18 cellular contexts compared by ENCODE assay signal in the genomic region with DNA sequence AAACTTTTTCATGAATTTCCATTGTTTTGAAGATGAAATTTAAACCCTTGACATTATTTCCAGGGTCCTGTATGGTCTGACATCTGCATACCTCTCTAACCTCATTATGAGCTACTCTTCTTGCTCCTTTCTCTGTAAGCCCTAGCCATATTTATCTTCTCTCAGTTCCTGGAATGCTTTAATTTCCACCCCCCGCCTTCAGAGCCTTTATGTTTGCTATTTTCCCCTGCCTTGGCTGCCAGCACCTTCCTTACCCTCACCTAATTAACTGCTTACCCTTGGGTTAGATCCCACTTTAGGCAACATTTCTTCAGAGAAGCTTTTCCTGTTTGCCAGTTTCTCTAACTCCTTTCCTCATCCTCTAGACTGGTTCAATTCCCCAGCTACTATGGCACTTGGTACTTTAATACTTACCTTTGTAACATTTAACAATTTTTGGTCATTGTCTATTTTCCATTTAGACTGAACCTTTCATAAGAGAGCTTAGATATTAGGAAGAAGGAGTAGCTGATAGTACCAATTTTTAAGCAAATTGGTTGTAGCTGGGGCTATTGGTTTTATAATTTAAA. TPM values are rescaled to one million over a fixed set of nuclear protein-coding genes. Genes with fewer than 3 reads are reported as not detected.
DNase-seq lines count a peak whose midpoint lies in the region; ATAC-seq, FAIRE-seq and TF ChIP-seq lines count a peak whose summit lies in the region.
"Had no signal": no experiment of that assay in that cellular context is flagged by ENCODE, and none has a peak within 500 bp of the region (broad histone marks: within the 10 kb centered on the region; RNA-seq: fewer than 3 reads in every experiment).

No MANE protein-coding gene starts in this region.

- H3K4me1 ChIP-seq in astrocyte (ENCODE audit: insufficient read depth, low read length) (no peaks in the 10 kb centered on the region), foreskin keratinocyte (no peaks in the 10 kb centered on the region), smooth muscle cell (ENCODE audit: low read depth) (peaks cover 15% of the 10 kb centered on the region)

- H3K27ac ChIP-seq in CD4-positive, alpha-beta T cell (ENCODE audit: low read depth, low read length) = no peak overlapping the region
- H3K27ac ChIP-seq in astrocyte (ENCODE audit: low read depth, low read length) (no peak overlapping the region), foreskin keratinocyte (no peak overlapping the region), smooth muscle cell (ENCODE audit: low read depth) (no peak overlapping the region)
- H3K27ac ChIP-seq: brain microvascular endothelial cell, gastrocnemius medialis, right atrium auricular region had no signal

- WGBS in smooth muscle cell (ENCODE audit: low lambda C conversion rate) = 50% methylated on average over 1 of the region's 1 CpG

- H3K79me2 ChIP-seq in astrocyte (ENCODE audit: insufficient read depth, low read length) (peaks cover 58% of the 10 kb centered on the region), smooth muscle cell (ENCODE audit: low read depth) (peaks cover 70% of the 10 kb centered on the region)

- no peak overlapping the region for H3K9ac ChIP-seq in astrocyte (ENCODE audit: low read length)
- H3K9ac ChIP-seq in smooth muscle cell (ENCODE audit: low read depth) = no peak overlapping the region

- DNase-seq in CD4-positive, alpha-beta T cell = no peak
- DNase-seq in H7 (peak; percentile 33), astrocyte (ENCODE audit: low read depth) (peak; percentile 12), mesothelial cell of epicardium (ENCODE audit: low spot score in 2 of 2, unreplicated experiment in 2 of 2) (no peak), GM13976 (ENCODE audit: low spot score) (no peak), foreskin keratinocyte (no peak), Calu3 (no peak), smooth muscle cell (lab: John Stamatoyannopoulos, UW; ENCODE audit: unreplicated experiment) (no peak)
- DNase-seq: brain microvascular endothelial cell; gastrocnemius medialis; kidney glomerular epithelial cell; NCI-H2029 treated with DMSO at 0.1 percent for 48 hours; NCI-H774; stimulated activated CD4-positive, alpha-beta T cell treated with anti-CD3 and anti-CD28 coated beads, Interleukin-4, amount 100 ng/mL, for 24 hours; stimulated activated naive CD4-positive, alpha-beta T cell had no signal

- H4K20me1 ChIP-seq in astrocyte (ENCODE audit: insufficient read depth, low read length) (peaks cover 7% of the 10 kb centered on the region), smooth muscle cell (ENCODE audit: low read depth) (peaks cover 9% of the 10 kb centered on the region)

- H3K27me3 Mint-ChIP-seq in CD4-positive, alpha-beta T cell = no peaks in the 10 kb centered on the region
- H3K27me3 Mint-ChIP-seq in astrocyte (ENCODE audit: low read depth, unreplicated experiment) (no peaks in the 10 kb centered on the region), mesothelial cell of epicardium (ENCODE audit: low read depth) (no peaks in the 10 kb centered on the region), Calu3 (ENCODE audit: unreplicated experiment) (no peaks in the 10 kb centered on the region)

- CTCF ChIA-PET in CD4-positive, alpha-beta T cell (lab: Charles Lee) = interaction anchor here (1.1 kb wide), 1 partner anchor 19 kb away, joined by 5 read pairs; no protein-coding TSS in a partner anchor
- CTCF ChIA-PET in Calu3 (lab: Charles Lee) = no interaction called here

- POLR2A ChIA-PET in CD4-positive, alpha-beta T cell (lab: Charles Lee) = interaction anchor here (0.9 to 2.4 kb wide), 4 partner anchors 25 to 184 kb away, joined by 3 to 6 read pairs (median 4); a partner anchor contains a TSS

- in situ Hi-C loops in GM13976 (cut with MboI; ENCODE audit: low sequenced_read_pairs, unreplicated experiment) = no loop called here

- H3K4me2 ChIP-seq in astrocyte (ENCODE audit: low read length) (no peak overlapping the region), smooth muscle cell (no peak overlapping the region)

- H3K4me3 Mint-ChIP-seq in CD4-positive, alpha-beta T cell = peak overlapping the region; percentile 26
- H3K4me3 Mint-ChIP-seq in astrocyte (ENCODE audit: unreplicated experiment) (no peak overlapping the region), mesothelial cell of epicardium (no peak overlapping the region), Calu3 (ENCODE audit: low read depth, unreplicated experiment) (no peak overlapping the region)
- H3K4me3 Mint-ChIP-seq: CD14-positive monocyte had no signal

- H3K4me3 ChIP-seq in H7 (ENCODE audit: insufficient read depth, low read depth, low read length) = no peak overlapping the region
- H3K4me3 ChIP-seq in astrocyte (ENCODE audit: insufficient read depth, low read depth, low read length) = no peak overlapping the region
- H3K4me3 ChIP-seq in smooth muscle cell = no peak overlapping the region
- H3K4me3 ChIP-seq: gastrocnemius medialis, right atrium auricular region had no signal

- peaks cover 74% of the 10 kb centered on the region for H3K4me1 Mint-ChIP-seq in CD4-positive, alpha-beta T cell (ENCODE audit: low read depth)
- H3K4me1 Mint-ChIP-seq in astrocyte (ENCODE audit: low read depth, unreplicated experiment) (peaks cover 20% of the 10 kb centered on the region), mesothelial cell of epicardium (peaks cover 30% of the 10 kb centered on the region), Calu3 (ENCODE audit: low read depth, unreplicated experiment) (peaks cover 17% of the 10 kb centered on the region)

- H2AFZ ChIP-seq in astrocyte (ENCODE audit: low read depth, low read length) (no peak overlapping the region), smooth muscle cell (ENCODE audit: low read depth) (no peak overlapping the region)

- H3K27ac Mint-ChIP-seq in CD4-positive, alpha-beta T cell = peak overlapping the region; percentile 53
- H3K27ac Mint-ChIP-seq in astrocyte (ENCODE audit: unreplicated experiment) = peak overlapping the region; percentile 60
- H3K27ac Mint-ChIP-seq in mesothelial cell of epicardium = peak overlapping the region; percentile 66
- no peak overlapping the region for H3K27ac Mint-ChIP-seq in Calu3 (ENCODE audit: unreplicated experiment)

- H3K27me3 ChIP-seq in CD4-positive, alpha-beta T cell (ENCODE audit: control insufficient read depth, insufficient read depth, low read length) = no peaks in the 10 kb centered on the region
- H3K27me3 ChIP-seq in H7 (ENCODE audit: control insufficient read depth, insufficient read depth, low read length) (no peaks in the 10 kb centered on the region), astrocyte (ENCODE audit: insufficient read depth, low read length) (no peaks in the 10 kb centered on the region), foreskin keratinocyte (no peaks in the 10 kb centered on the region), smooth muscle cell (ENCODE audit: low read depth) (no peaks in the 10 kb centered on the region)
- H3K27me3 ChIP-seq: brain microvascular endothelial cell, gastrocnemius medialis, right atrium auricular region had no signal

- no peak for FAIRE-seq in astrocyte (lab: Jason Lieb, UNC)
- FAIRE-seq: TTC549 had no signal

- H3K36me3 ChIP-seq in H7 (replicated peaks; ENCODE audit: control insufficient read depth, insufficient read depth, low read length) (no peaks in the 10 kb centered on the region; the same call in 1 of the 2 replicates), astrocyte (ENCODE audit: insufficient read depth, low read length) (no peaks in the 10 kb centered on the region), smooth muscle cell (ENCODE audit: low read depth) (no peaks in the 10 kb centered on the region)
- H3K36me3 ChIP-seq: brain microvascular endothelial cell, right atrium auricular region had no signal

- BruUV-seq in Calu3 (replicated peaks; lab: Mats Ljungman, UMichigan) = no TSS peak

- H3K36me3 Mint-ChIP-seq in CD4-positive, alpha-beta T cell (ENCODE audit: low read depth) = peaks cover 48% of the 10 kb centered on the region
- H3K36me3 Mint-ChIP-seq in astrocyte (ENCODE audit: low read depth, unreplicated experiment) (peaks cover 11% of the 10 kb centered on the region), mesothelial cell of epicardium (peaks cover 22% of the 10 kb centered on the region), Calu3 (ENCODE audit: insufficient read depth, unreplicated experiment) (peaks cover 12% of the 10 kb centered on the region)

- TF ChIP-seq CTCF in CD4-positive, alpha-beta T cell (IDR thresholded peaks at IDR 0.05) = no peak
- TF ChIP-seq CTCF in astrocyte (IDR thresholded peaks at IDR 0.05; ENCODE audit: insufficient read depth, low read depth, low read length) (no peak), mesothelial cell of epicardium (IDR thresholded peaks at IDR 0.05; ENCODE audit: unreplicated experiment) (no peak), GM13976 (IDR thresholded peaks at IDR 0.05; ENCODE audit: borderline replicate concordance, control extremely low read depth, extremely low read depth, insufficient read depth, missing control alignments) (no peak), foreskin keratinocyte (conservative IDR thresholded peaks at IDR 0.05) (no peak), Calu3 (IDR thresholded peaks at IDR 0.05; ENCODE audit: unreplicated experiment) (no peak), smooth muscle cell (IDR thresholded peaks at IDR 0.05; ENCODE audit: borderline replicate concordance, insufficient read depth, poor library complexity, severe bottlenecking) (no peak)

- no peak for ATAC-seq in CD4-positive, alpha-beta T cell (ENCODE audit: poor library complexity)
- ATAC-seq in foreskin keratinocyte = no peak
- ATAC-seq: gastrocnemius medialis had no signal

- no peaks in the 10 kb centered on the region for H3F3A ChIP-seq in smooth muscle cell (ENCODE audit: low read depth)

- intact Hi-C loops in CD4-positive, alpha-beta T cell (cut with DNase I, micrococcal nuclease) = loop anchor here in 1 of 2 experiments (5.0 kb wide), 1 partner anchor 44 kb away; no protein-coding TSS in a partner anchor
- intact Hi-C loops in Calu3 (cut with micrococcal nuclease; ENCODE audit: unreplicated experiment) = no loop called here

- H3K9me3 ChIP-seq in CD4-positive, alpha-beta T cell (ENCODE audit: control insufficient read depth, low read length) = no peaks in the 10 kb centered on the region
- H3K9me3 ChIP-seq in astrocyte (ENCODE audit: insufficient read depth, low read depth, low read length) (no peaks in the 10 kb centered on the region), smooth muscle cell (replicated peaks; ENCODE audit: low read depth) (no peaks in the 10 kb centered on the region)
- H3K9me3 ChIP-seq: gastrocnemius medialis, right atrium auricular region had no signal

- no peaks in the 10 kb centered on the region for H3K9me3 Mint-ChIP-seq in CD4-positive, alpha-beta T cell
- H3K9me3 Mint-ChIP-seq in astrocyte (ENCODE audit: unreplicated experiment) = no peaks in the 10 kb centered on the region
- no peaks in the 10 kb centered on the region for H3K9me3 Mint-ChIP-seq in mesothelial cell of epicardium
- no peaks in the 10 kb centered on the region for H3K9me3 Mint-ChIP-seq in Calu3 (ENCODE audit: low read depth, unreplicated experiment)
- H3K9me3 Mint-ChIP-seq: CD14-positive monocyte had no signal

RNA-seq across cellular contexts. Expression of a gene that starts 6.0 kb away (rescaled TPM):
- total RNA-seq in CD4-positive, alpha-beta T cell = 10 to 100 TPM; 15.3 to 16.2 TPM
- 20.7 and 28.4 TPM in 2 replicates for total RNA-seq in H7 (2014; rRNA removed; shearing (Covaris generic))
- total RNA-seq in astrocyte (24.3 and 26.3 TPM in 2 replicates), mesothelial cell of epicardium (9.5 to 11.4 TPM (median 10.1 TPM) in 3 replicates), foreskin keratinocyte (18.1 and 19.0 TPM in 2 replicates), Calu3 (2022) (13.1 and 13.6 TPM in 2 replicates), smooth muscle cell (17.9 and 20.3 TPM in 2 replicates)
- polyA plus RNA-seq in foreskin keratinocyte (6.1 and 7.2 TPM in 2 replicates), smooth muscle cell (8.5 TPM in 2 replicates)

RNA-seq across cellular contexts. Expression of a gene that starts 29.0 kb away (rescaled TPM):
- total RNA-seq in CD4-positive, alpha-beta T cell = 100 to 1,000 TPM; 110 to 111 TPM
- total RNA-seq in H7 (2014; rRNA removed; shearing (Covaris generic)) = 113 and 143 TPM in 2 replicates
- total RNA-seq in astrocyte = 70.0 and 74.1 TPM in 2 replicates
- total RNA-seq in mesothelial cell of epicardium = 96.4 to 106 TPM (median 102 TPM) in 3 replicates
- 104 and 112 TPM in 2 replicates for total RNA-seq in foreskin keratinocyte
- polyA plus RNA-seq in foreskin keratinocyte = 63.6 and 78.5 TPM in 2 replicates
- total RNA-seq in Calu3 (2022) = 104 TPM in 2 replicates
- total RNA-seq in smooth muscle cell = 138 and 169 TPM in 2 replicates
- polyA plus RNA-seq in smooth muscle cell = 90.9 and 91.9 TPM in 2 replicates

RNA-seq across cellular contexts. Expression of a gene that starts 40.6 kb away (rescaled TPM):
- 10 to 100 TPM; 58.6 to 60.7 TPM for total RNA-seq in CD4-positive, alpha-beta T cell
- 24.6 and 43.1 TPM in 2 replicates for total RNA-seq in H7 (2014; rRNA removed; shearing (Covaris generic))
- total RNA-seq in astrocyte (80.5 and 94.0 TPM in 2 replicates), mesothelial cell of epicardium (38.4 to 42.7 TPM (median 39.3 TPM) in 3 replicates), foreskin keratinocyte (95.0 and 95.3 TPM in 2 replicates), Calu3 (2022) (117 and 129 TPM in 2 replicates), smooth muscle cell (105 and 136 TPM in 2 replicates)
- polyA plus RNA-seq in foreskin keratinocyte (46.0 and 50.6 TPM in 2 replicates), smooth muscle cell (50.4 and 68.1 TPM in 2 replicates)

RNA-seq across cellular contexts. Expression of a gene that starts 55.4 kb away (rescaled TPM):
- 1 to 10 TPM; 3.8 to 4.6 TPM for total RNA-seq in CD4-positive, alpha-beta T cell
- 25.7 and 39.6 TPM in 2 replicates for total RNA-seq in H7 (2014; rRNA removed; shearing (Covaris generic))
- total RNA-seq in astrocyte (32.4 and 37.7 TPM in 2 replicates), mesothelial cell of epicardium (17.4 to 19.7 TPM (median 17.8 TPM) in 3 replicates), foreskin keratinocyte (41.1 and 41.7 TPM in 2 replicates), Calu3 (2022) (31.4 and 35.8 TPM in 2 replicates), smooth muscle cell (22.9 and 23.5 TPM in 2 replicates)
- polyA plus RNA-seq in foreskin keratinocyte (20.4 and 23.9 TPM in 2 replicates), smooth muscle cell (10.7 and 18.3 TPM in 2 replicates)

Comparison
In these comparisons a context has a peak if more than half of its experiments do, and no peak if none do; other contexts are left out.
1. DNase-seq: peak in H7 (single experiment) and astrocyte (single experiment); none in CD4-positive, alpha-beta T cell (0 of 10), mesothelial cell of epicardium (0 of 2), GM13976 (single experiment), foreskin keratinocyte (0 of 2), Calu3 (single experiment) and smooth muscle cell (single experiment).